8 cellular contexts compared by ENCODE assay signal in the genomic region with DNA sequence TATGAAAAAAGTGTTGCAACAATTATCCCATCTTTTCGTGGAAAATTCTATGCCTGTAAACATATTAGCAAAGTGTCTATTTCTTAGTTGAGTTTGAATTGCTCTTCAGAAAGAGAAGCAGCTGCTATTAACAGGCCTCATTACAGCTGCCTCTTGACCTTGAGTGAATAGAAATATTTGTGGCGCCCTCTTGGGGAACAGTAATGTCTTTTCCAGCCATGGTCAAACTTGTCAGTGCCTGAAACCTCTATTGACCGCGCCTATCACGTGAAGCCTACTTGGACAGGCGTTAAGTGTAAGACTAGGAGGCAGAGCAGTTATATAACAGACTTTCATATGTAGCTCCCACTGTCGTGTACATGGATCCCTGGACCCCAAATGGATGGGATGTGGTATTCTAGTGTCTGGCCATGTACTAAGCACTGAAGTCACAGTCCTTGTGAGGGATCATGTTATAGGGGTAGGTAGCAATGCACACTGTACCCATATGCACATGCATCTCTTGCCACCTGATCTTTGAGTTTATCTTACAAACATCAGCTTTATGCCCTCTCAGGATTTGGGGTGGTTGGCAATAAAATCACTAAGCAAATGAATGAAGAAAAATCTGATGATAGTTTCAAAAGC.
DNase-seq lines count a peak whose midpoint lies in the region; ATAC-seq, FAIRE-seq and TF ChIP-seq lines count a peak whose summit lies in the region.

No MANE protein-coding gene starts in this region.

- no peaks in the 10 kb centered on the region for H3K79me2 ChIP-seq in endothelial cell of umbilical vein (ENCODE audit: control insufficient read depth, insufficient read depth, low read length)

- peak; percentile 70 for FAIRE-seq in endothelial cell of umbilical vein (lab: Jason Lieb, UNC)

- POLR2A ChIA-PET in endothelial cell of umbilical vein (lab: Charles Lee) = no interaction called here

- H3K4me1 Mint-ChIP-seq in Calu3 (ENCODE audit: low read depth, unreplicated experiment) (no peaks in the 10 kb centered on the region), neural crest cell (peaks cover 8% of the 10 kb centered on the region)

- intact Hi-C loops in Calu3 (cut with micrococcal nuclease; ENCODE audit: unreplicated experiment) (loop anchor here (1.0 to 2.0 kb wide), 2 partner anchors 68 to 311 kb away; no protein-coding TSS in a partner anchor), endothelial cell of umbilical vein (cut with micrococcal nuclease) (loop anchor here (1.0 to 10.0 kb wide), 4 partner anchors 307 to 1383 kb away; no protein-coding TSS in a partner anchor), sigmoid colon (cut with DNase I) (no loop called here)

- H3K4me3 ChIP-seq in endothelial cell of umbilical vein (replicated peaks in 1 of 3; ENCODE audit: insufficient read depth in 1 of 3, low read depth in 1 of 3, low read length in 3 of 3) (no peak overlapping the region), coronary artery (no peak overlapping the region), sigmoid colon (no peak overlapping the region)

- TF ChIP-seq POLR2A in endothelial cell of umbilical vein (IDR thresholded peaks at IDR 0.05; ENCODE audit: low read depth, low read length) (no peak), sigmoid colon (IDR thresholded peaks at IDR 0.05) (no peak)

- H3K27ac Mint-ChIP-seq in Calu3 (ENCODE audit: unreplicated experiment) (no peak overlapping the region), neural crest cell (ENCODE audit: unreplicated experiment) (no peak overlapping the region)

- peak; percentile 63 for ATAC-seq in GM19328 (IDR thresholded peaks at IDR 0.05; ENCODE audit: unreplicated experiment)
- ATAC-seq in HG03378 (IDR thresholded peaks at IDR 0.05; ENCODE audit: unreplicated experiment) = peak; percentile 87

- peak; percentile 60 for TF ChIP-seq CTCF in Calu3 (IDR thresholded peaks at IDR 0.05; ENCODE audit: unreplicated experiment)
- TF ChIP-seq CTCF in endothelial cell of umbilical vein (IDR thresholded peaks at IDR 0.05; ENCODE audit: extremely low read depth in 1 of 2, insufficient read depth in 1 of 2, low read depth in 1 of 2, low read length in 2 of 2) = peak; percentile 19 to 45
- TF ChIP-seq CTCF in neural crest cell (conservative IDR thresholded peaks at IDR 0.05) = peak; percentile 49
- TF ChIP-seq CTCF in coronary artery (IDR thresholded peaks at IDR 0.05) = no peak
- TF ChIP-seq CTCF in sigmoid colon (IDR thresholded peaks at IDR 0.05) = no peak

- H3K27me3 ChIP-seq in endothelial cell of umbilical vein (ENCODE audit: control insufficient read depth in 2 of 2, insufficient read depth in 2 of 2, low read length in 2 of 2) (no peaks in the 10 kb centered on the region), sigmoid colon (no peaks in the 10 kb centered on the region)

- no peak overlapping the region for H3K4me3 Mint-ChIP-seq in Calu3 (ENCODE audit: low read depth, unreplicated experiment)
- H3K4me3 Mint-ChIP-seq in neural crest cell = no peak overlapping the region

- peaks cover 2% of the 10 kb centered on the region for H3K9me3 Mint-ChIP-seq in Calu3 (ENCODE audit: low read depth, unreplicated experiment)
- peaks cover 22% of the 10 kb centered on the region for H3K9me3 Mint-ChIP-seq in neural crest cell

- H3K9me1 ChIP-seq in endothelial cell of umbilical vein (replicated peaks; ENCODE audit: control insufficient read depth, extremely low read depth, insufficient read depth, low read length) = no peaks in the 10 kb centered on the region

- dilution Hi-C loops in endothelial cell of umbilical vein (cut with MboI; ENCODE audit: extremely low pct_ligation_motif_present, low sequenced_read_pairs) = no loop called here

- TF ChIP-seq EP300 in sigmoid colon (IDR thresholded peaks at IDR 0.05) = no peak

- H3K4me1 ChIP-seq in endothelial cell of umbilical vein (ENCODE audit: control insufficient read depth, extremely low read depth, insufficient read depth, low read length) (no peaks in the 10 kb centered on the region), sigmoid colon (no peaks in the 10 kb centered on the region)

- H3K36me3 ChIP-seq in endothelial cell of umbilical vein (ENCODE audit: control insufficient read depth in 2 of 2, extremely low read depth in 1 of 2, insufficient read depth in 2 of 2, low read length in 2 of 2) (no peaks in the 10 kb centered on the region), sigmoid colon (no peaks in the 10 kb centered on the region)

- 41 to 65% methylated on average over 7 of the region's 7 CpGs for WGBS in sigmoid colon, 2 donors

- no peaks in the 10 kb centered on the region for H3K9me3 ChIP-seq in endothelial cell of umbilical vein (replicated peaks; ENCODE audit: control insufficient read depth, insufficient read depth, low read length)
- no peaks in the 10 kb centered on the region for H3K9me3 ChIP-seq in sigmoid colon

- BruUV-seq in Calu3 (replicated peaks; lab: Mats Ljungman, UMichigan) = no TSS peak
- no TSS peak for BruUV-seq in endothelial cell of umbilical vein (replicated peaks; lab: Mats Ljungman, UMichigan)

- H3K9ac ChIP-seq in endothelial cell of umbilical vein (replicated peaks; ENCODE audit: extremely low read depth, insufficient read depth, low read length) = no peak overlapping the region

- H2AFZ ChIP-seq in endothelial cell of umbilical vein (ENCODE audit: low read depth, low read length) = no peak overlapping the region

- H3K27ac ChIP-seq in endothelial cell of umbilical vein (ENCODE audit: insufficient read depth, low read depth, low read length) (no peak overlapping the region), coronary artery (no peak overlapping the region), sigmoid colon (no peak overlapping the region)

- no peaks in the 10 kb centered on the region for H3K36me3 Mint-ChIP-seq in Calu3 (ENCODE audit: insufficient read depth, unreplicated experiment)
- peaks cover 14% of the 10 kb centered on the region for H3K36me3 Mint-ChIP-seq in neural crest cell (ENCODE audit: low read depth)

- H4K20me1 ChIP-seq in endothelial cell of umbilical vein (replicated peaks; ENCODE audit: control insufficient read depth, extremely low read depth, insufficient read depth, low read length) = no peaks in the 10 kb centered on the region

- peak; percentile 43 for DNase-seq in Calu3
- DNase-seq in NCI-H774 (lab: John Stamatoyannopoulos, UW) = peak; percentile 69
- peak; percentile 62 for DNase-seq in endothelial cell of umbilical vein (ENCODE audit: low read depth, low spot score)
- no peak for DNase-seq in neural crest cell (ENCODE audit: low read depth, low spot score)
- no peak for DNase-seq in coronary artery (ENCODE audit: low spot score)
- DNase-seq in sigmoid colon = no peak

- CTCF ChIA-PET in Calu3 (lab: Charles Lee) = interaction anchor here (0.7 to 1.9 kb wide), 4 partner anchors 12 to 78 kb away, joined by 3 to 14 read pairs (median 4); no protein-coding TSS in a partner anchor
- CTCF ChIA-PET in endothelial cell of umbilical vein (lab: Charles Lee) = interaction anchor here (0.6 to 2.3 kb wide), 34 partner anchors 8 to 515 kb away, joined by 3 to 15 read pairs (median 4); no protein-coding TSS in a partner anchor

- H3K4me2 ChIP-seq in endothelial cell of umbilical vein (ENCODE audit: insufficient read depth, low read length) = no peak overlapping the region

- H3K27me3 Mint-ChIP-seq in Calu3 (ENCODE audit: unreplicated experiment) = no peaks in the 10 kb centered on the region
- H3K27me3 Mint-ChIP-seq in neural crest cell (ENCODE audit: low read depth) = no peaks in the 10 kb centered on the region

TF ChIP-seq in endothelial cell of umbilical vein, 7 proteins besides CTCF, POLR2A, EP300 and RAD21:
- no peak for TF ChIP-seq GATA2 (IDR thresholded peaks at IDR 0.05; ENCODE audit: insufficient read depth, insufficient read length, low read depth, low read length)
- TF ChIP-seq, protein P1, sequence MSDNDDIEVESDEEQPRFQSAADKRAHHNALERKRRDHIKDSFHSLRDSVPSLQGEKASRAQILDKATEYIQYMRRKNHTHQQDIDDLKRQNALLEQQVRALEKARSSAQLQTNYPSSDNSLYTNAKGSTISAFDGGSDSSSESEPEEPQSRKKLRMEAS (IDR thresholded peaks at IDR 0.05; ENCODE audit: insufficient read depth, insufficient read length) = no peak
- no peak for TF ChIP-seq MYC (IDR thresholded peaks at IDR 0.05; ENCODE audit: low read depth, low read length)
- no peak for TF ChIP-seq EZH2 (IDR thresholded peaks at IDR 0.05; ENCODE audit: borderline replicate concordance, low read depth, low read length, severe bottlenecking)
- no peak for TF ChIP-seq FOS (IDR thresholded peaks at IDR 0.05; ENCODE audit: borderline replicate concordance, insufficient read depth, low read length)
- no peak for TF ChIP-seq JUN (IDR thresholded peaks at IDR 0.05; ENCODE audit: borderline replicate concordance, insufficient read depth, insufficient read length, low read depth)
- TF ChIP-seq POLR2AphosphoS5 (IDR thresholded peaks at IDR 0.05; ENCODE audit: insufficient read depth, low read depth, low read length) = no peak
TF ChIP-seq in endothelial cell of umbilical vein: peak in this region for 0.

Comparison
In these comparisons a context has a peak if more than half of its experiments do, and no peak if none do; other contexts are left out.
1. DNase-seq: peak in Calu3 (single experiment), NCI-H774 (single experiment) and endothelial cell of umbilical vein (single experiment); none in neural crest cell (single experiment), coronary artery (single experiment) and sigmoid colon (single experiment).
2. CTCF ChIP-seq: peak in Calu3 (single experiment), endothelial cell of umbilical vein (2 of 2) and neural crest cell (single experiment); none in coronary artery (single experiment) and sigmoid colon (0 of 4).